ENCODE assay signal across 16 cellular contexts in genomic region chr17:62800580-62800979, GRCh38. TPM values are rescaled to one million over a fixed set of nuclear protein-coding genes. Genes with fewer than 3 reads are reported as not detected.
DNase-seq lines count a peak whose midpoint lies in the region; ATAC-seq and TF ChIP-seq lines count a peak whose summit lies in the region.
"Had no signal": no experiment of that assay in that cellular context is flagged by ENCODE, and none has a peak within 500 bp of the region (broad histone marks: within the 10 kb centered on the region; RNA-seq: fewer than 3 reads in every experiment).

No MANE protein-coding gene starts in this region.

- ATAC-seq in HG02588 (IDR thresholded peaks at IDR 0.05; ENCODE audit: unreplicated experiment): no peak
- ATAC-seq: activated T-cell treated with anti-CD3 and anti-CD28 coated beads, Interleukin-2, amount 50 U/mL, for 4 hours had no signal

- intact Hi-C loops in MCF 10A (cut with micrococcal nuclease): no loop called here

- peak; percentile 85 to 96 for DNase-seq in T47D (ENCODE audit: low read depth in 1 of 2, low spot score in 1 of 2)
- no peak for DNase-seq in MCF 10A (ENCODE audit: unreplicated experiment)
- peak; percentile 96 for DNase-seq in islet precursor cell
- no peak for DNase-seq in NCI-H345 treated with DMSO at 0.1 percent for 48 hours (lab: John Stamatoyannopoulos, UW; ENCODE audit: unreplicated experiment)
- DNase-seq in stimulated activated CD4-positive, alpha-beta T cell treated with anti-CD3 and anti-CD28 coated beads, Interleukin-2, amount 100 ng/mL, for 24 hours: no peak
- DNase-seq in SW 1271 (lab: John Stamatoyannopoulos, UW): no peak
- DNase-seq: activated CD4-positive, alpha-beta T cell treated with anti-CD3 and anti-CD28 coated beads for 1 hour; activated T-cell treated with anti-CD3 and anti-CD28 coated beads, Interleukin-2, amount 50 U/mL, for 4 hours; AML-193; naive B cell; NCI-H2081 treated with DMSO at 0.1 percent for 48 hours; SHP77 treated with DMSO at 0.1 percent for 48 hours; small intestine had no signal

- no peak for TF ChIP-seq CTCF in MCF 10A (IDR thresholded peaks at IDR 0.05; ENCODE audit: unreplicated experiment)
- no peak for TF ChIP-seq CTCF in VCaP (conservative IDR thresholded peaks at IDR 0.05)

- in situ Hi-C loops in T47D (cut with HindIII; ENCODE audit: low pct_unique_long_range_greater_than_20kb, low sequenced_read_pairs): no loop called here

- H3K27ac Mint-ChIP-seq in MCF 10A (ENCODE audit: low read depth, unreplicated experiment): no peak overlapping the region
- H3K27ac Mint-ChIP-seq: IgD-negative memory B cell had no signal

- BruUV-seq in MCF 10A (replicated peaks; lab: Mats Ljungman, UMichigan): no TSS peak

- no peaks in the 10 kb centered on the region for H3K36me3 Mint-ChIP-seq in MCF 10A (ENCODE audit: insufficient read depth, unreplicated experiment)
- H3K36me3 Mint-ChIP-seq: naive B cell had no signal

- POLR2A ChIA-PET in MCF 10A (lab: Yijun Ruan, JAX): no interaction called here

- no peaks in the 10 kb centered on the region for H3K27me3 Mint-ChIP-seq in MCF 10A (ENCODE audit: insufficient read depth, unreplicated experiment)

- CTCF ChIA-PET in MCF 10A (lab: Yijun Ruan, JAX): interaction anchor here (0.8 kb wide), 1 partner anchor 654 kb away, joined by 3 read pairs; no protein-coding TSS in a partner anchor

- H3K4me3 Mint-ChIP-seq in MCF 10A (ENCODE audit: unreplicated experiment): no peak overlapping the region
- H3K4me3 Mint-ChIP-seq: activated T-cell treated with anti-CD3 and anti-CD28 coated beads, Interleukin-2, amount 50 U/mL, for 4 hours; naive B cell had no signal

- H3K4me1 Mint-ChIP-seq in MCF 10A (ENCODE audit: insufficient read depth, unreplicated experiment): peaks cover 6% of the 10 kb centered on the region

- H3K9me3 Mint-ChIP-seq in MCF 10A (ENCODE audit: unreplicated experiment): no peaks in the 10 kb centered on the region
- H3K9me3 Mint-ChIP-seq: activated T-cell treated with anti-CD3 and anti-CD28 coated beads, Interleukin-2, amount 50 U/mL, for 4 hours; naive B cell had no signal

- H3K27ac ChIP-seq in VCaP: peak overlapping the region; percentile 68

RNA-seq across cellular contexts. Expression of gene MARCHF10, which starts 7.5 kb away (rescaled TPM):
- not detected in 2 replicates for total RNA-seq in MCF 10A (2022)
- total RNA-seq: activated T-cell treated with anti-CD3 and anti-CD28 coated beads, Interleukin-2, amount 50 U/mL, for 4 hours had no signal

Comparison
In these comparisons a context has a peak if more than half of its experiments do, and no peak if none do; other contexts are left out.
1. DNase-seq: peak in T47D (2 of 2) and islet precursor cell (single experiment); none in MCF 10A (single experiment), NCI-H345 treated with DMSO at 0.1 percent for 48 hours (single experiment), stimulated activated CD4-positive, alpha-beta T cell treated with anti-CD3 and anti-CD28 coated beads, Interleukin-2, amount 100 ng/mL, for 24 hours (0 of 2) and SW 1271 (0 of 2).